In genomic region chr2:22855761-22856184, GRCh38 we compare ENCODE assay signal across 16 cellular contexts.
DNase-seq lines count a peak whose midpoint lies in the region; TF ChIP-seq lines count a peak whose summit lies in the region.
"Had no signal": no experiment of that assay in that cellular context is flagged by ENCODE, and none has a peak within 500 bp of the region (broad histone marks: within the 10 kb centered on the region; RNA-seq: fewer than 3 reads in every experiment).

No MANE protein-coding gene starts in this region.

- no peak for TF ChIP-seq POLR2A in Peyer's patch (IDR thresholded peaks at IDR 0.05)

- H3K27ac ChIP-seq in endodermal cell (ENCODE audit: low read depth, low read length) (peak overlapping the region; percentile 85), Peyer's patch (no peak overlapping the region)
- H3K27ac ChIP-seq: vagina had no signal

- H3K27ac Mint-ChIP-seq in endodermal cell: no peak overlapping the region
- H3K27ac Mint-ChIP-seq: activated naive CD4-positive, alpha-beta T cell treated with anti-CD3 and anti-CD28 coated beads for 36 hours; stimulated activated naive CD8-positive, alpha-beta T cell treated with anti-CD3 and anti-CD28 coated beads, Interleukin-15, amount 100 ng/mL, for 72 hours had no signal

- no peak overlapping the region for H3K9ac ChIP-seq in endodermal cell (ENCODE audit: extremely low read depth, low read length, poor library complexity, severe bottlenecking)

- H3K27me3 Mint-ChIP-seq in endodermal cell (ENCODE audit: insufficient read depth): no peaks in the 10 kb centered on the region
- H3K27me3 Mint-ChIP-seq: stimulated activated naive CD8-positive, alpha-beta T cell treated with anti-CD3 and anti-CD28 coated beads, Interleukin-15, amount 100 ng/mL, for 72 hours had no signal

- peaks cover 10% of the 10 kb centered on the region for H3K9me3 Mint-ChIP-seq in endodermal cell
- H3K9me3 Mint-ChIP-seq: activated naive CD4-positive, alpha-beta T cell treated with anti-CD3 and anti-CD28 coated beads for 36 hours had no signal

- DNase-seq in NCI-H1092 (lab: John Stamatoyannopoulos, UW) (peak; percentile 4), NCI-H345 treated with DMSO at 0.1 percent for 48 hours (lab: John Stamatoyannopoulos, UW; ENCODE audit: unreplicated experiment) (peak; percentile 91), endodermal cell (no peak), midbrain (lab: John Stamatoyannopoulos, UW) (peak; percentile 36), SW480 (ENCODE audit: low spot score) (no peak), H7 (no peak), RPMI8226 (no peak), Peyer's patch (no peak)
- DNase-seq: activated CD4-positive, alpha-beta T cell treated with anti-CD3 and anti-CD28 coated beads for 48 hours; activated naive CD4-positive, alpha-beta T cell treated with anti-CD3 and anti-CD28 coated beads for 36 hours; cortex of kidney; foreskin fibroblast; GOT3; stimulated activated naive CD8-positive, alpha-beta T cell treated with anti-CD3 and anti-CD28 coated beads, Interleukin-15, amount 100 ng/mL, for 72 hours; SW 1271 had no signal

- H3K27me3 ChIP-seq in endodermal cell (ENCODE audit: control insufficient read depth, insufficient read depth, low read length, poor library complexity, severe bottlenecking) (no peaks in the 10 kb centered on the region), H7 (ENCODE audit: control insufficient read depth, insufficient read depth, low read length) (no peaks in the 10 kb centered on the region), Peyer's patch (no peaks in the 10 kb centered on the region)
- H3K27me3 ChIP-seq: vagina had no signal

- H3K4me1 Mint-ChIP-seq in endodermal cell: no peaks in the 10 kb centered on the region
- H3K4me1 Mint-ChIP-seq: stimulated activated naive CD8-positive, alpha-beta T cell treated with anti-CD3 and anti-CD28 coated beads, Interleukin-15, amount 100 ng/mL, for 72 hours had no signal

- WGBS in endodermal cell (ENCODE audit: insufficient coverage in 1 of 2, insufficient read length in 1 of 2), 2 experiments: 60 to 96% methylated on average over 1 to 9 of the region's 9 CpGs

- no peaks in the 10 kb centered on the region for H3K36me3 Mint-ChIP-seq in endodermal cell (ENCODE audit: low read depth)

- TF ChIP-seq CTCF in endodermal cell (conservative IDR thresholded peaks at IDR 0.05) (no peak), Peyer's patch (IDR thresholded peaks at IDR 0.05) (no peak)

- H3K9me3 ChIP-seq in endodermal cell (ENCODE audit: control insufficient read depth, low read length): peaks cover 9% of the 10 kb centered on the region
- H3K9me3 ChIP-seq in Peyer's patch: no peaks in the 10 kb centered on the region
- H3K9me3 ChIP-seq: vagina had no signal

- H3K4me3 ChIP-seq in endodermal cell (ENCODE audit: low read length) (no peak overlapping the region), H7 (ENCODE audit: insufficient read depth, low read depth, low read length) (no peak overlapping the region), Peyer's patch (no peak overlapping the region)
- H3K4me3 ChIP-seq: vagina had no signal

- H3K36me3 ChIP-seq in endodermal cell (ENCODE audit: control insufficient read depth, insufficient read depth, low read length): no peaks in the 10 kb centered on the region
- no peaks in the 10 kb centered on the region for H3K36me3 ChIP-seq in H7 (replicated peaks; ENCODE audit: control insufficient read depth, insufficient read depth, low read length)
- H3K36me3 ChIP-seq in Peyer's patch: no peaks in the 10 kb centered on the region
- H3K36me3 ChIP-seq: vagina had no signal

- no peak overlapping the region for H3K4me3 Mint-ChIP-seq in endodermal cell
- H3K4me3 Mint-ChIP-seq: activated naive CD4-positive, alpha-beta T cell treated with anti-CD3 and anti-CD28 coated beads for 36 hours; stimulated activated naive CD8-positive, alpha-beta T cell treated with anti-CD3 and anti-CD28 coated beads, Interleukin-15, amount 100 ng/mL, for 72 hours had no signal

- H3K4me1 ChIP-seq in endodermal cell (ENCODE audit: control insufficient read depth, insufficient read depth, low read length) (no peaks in the 10 kb centered on the region), Peyer's patch (no peaks in the 10 kb centered on the region)
- H3K4me1 ChIP-seq: vagina had no signal

Comparison
In these comparisons a context has a peak if more than half of its experiments do, and no peak if none do; other contexts are left out.
1. DNase-seq: peak in NCI-H1092 (single experiment), NCI-H345 treated with DMSO at 0.1 percent for 48 hours (single experiment) and midbrain (single experiment); none in endodermal cell (single experiment), SW480 (single experiment), H7 (single experiment), RPMI8226 (single experiment) and Peyer's patch (0 of 3).